Comparison of ENCODE assay signal across 23 cellular contexts in genomic region chr9:35333551-35333950, GRCh38.
DNase-seq lines count a peak whose midpoint lies in the region; ATAC-seq and TF ChIP-seq lines count a peak whose summit lies in the region.
"Had no signal": no experiment of that assay in that cellular context is flagged by ENCODE, and none has a peak within 500 bp of the region (broad histone marks: within the 10 kb centered on the region; RNA-seq: fewer than 3 reads in every experiment).

No MANE protein-coding gene starts in this region.

- H3K4me1 ChIP-seq in SK-N-SH (ENCODE audit: control insufficient read depth in 1 of 2, insufficient read depth in 2 of 2, low read depth in 1 of 2, low read length in 1 of 2): peaks cover 0 to 17% of the 10 kb centered on the region in 2 experiments; a peak in 2 of 4 replicates
- H3K4me1 ChIP-seq: ascending aorta, parathyroid adenoma, tibial nerve had no signal

- 13% methylated on average over 1 of the region's 1 CpG for WGBS in SK-N-SH (ENCODE audit: low lambda C conversion rate)

- H3K27me3 ChIP-seq in SK-N-SH (ENCODE audit: insufficient read depth): no peaks in the 10 kb centered on the region
- H3K27me3 ChIP-seq: ascending aorta, dorsolateral prefrontal cortex, tibial nerve had no signal

- no peak for TF ChIP-seq RAD21 in SK-N-SH (IDR thresholded peaks at IDR 0.05; ENCODE audit: low read length)

- no peaks in the 10 kb centered on the region for H3K9me3 ChIP-seq in SK-N-SH
- H3K9me3 ChIP-seq: ascending aorta, tibial nerve had no signal

- CTCF ChIA-PET in SK-N-SH (lab: Yijun Ruan, JAX): no interaction called here

- peak in 1 of 2 experiments; percentile 44; a peak in 1 of 4 replicates for TF ChIP-seq EP300 in SK-N-SH (IDR thresholded peaks at IDR 0.05; ENCODE audit: borderline replicate concordance in 1 of 2, low read depth in 1 of 2, low read length in 1 of 2)

- no peak overlapping the region for H2AFZ ChIP-seq in SK-N-SH (ENCODE audit: low read depth)
- H2AFZ ChIP-seq: parathyroid adenoma had no signal

- DNase-seq in GM04503 (ENCODE audit: low read depth) (peak; percentile 56), SK-N-SH (no peak), fibroblast of gingiva (ENCODE audit: low read depth) (peak; percentile 80), skeletal muscle cell (ENCODE audit: low read depth) (peak; percentile 52), NCI-H1105 (lab: John Stamatoyannopoulos, UW) (no peak), SHP77 treated with DMSO at 0.1 percent for 48 hours (lab: John Stamatoyannopoulos, UW) (no peak), NCI-H82 treated with DMSO at 0.1 percent for 48 hours (lab: John Stamatoyannopoulos, UW; ENCODE audit: unreplicated experiment) (no peak)
- DNase-seq: activated CD8-positive, alpha-beta memory T cell treated with anti-CD3 and anti-CD28 coated beads, Interleukin-2, amount 10 ng/mL, durations not matched to agents 7 days and 5 days; activated gamma-delta T cell; DMS153; dorsolateral prefrontal cortex; NCI-H1105 treated with DMSO at 0.1 percent for 48 hours; NK-92 treated with Interleukin-12 subunit alpha and Interleukin-12 subunit beta, amount 100 ng/mL, for 24 hours; SHP77 had no signal

- no peak for TF ChIP-seq CTCF in SK-N-SH (IDR thresholded peaks at IDR 0.05)

- no peaks in the 10 kb centered on the region for H3K36me3 ChIP-seq in SK-N-SH (replicated peaks in 1 of 2; ENCODE audit: control insufficient read depth in 1 of 2, insufficient read depth in 2 of 2, low read length in 1 of 2)
- H3K36me3 ChIP-seq: ascending aorta had no signal

- peak overlapping the region; percentile 45 for H3K4me2 ChIP-seq in SK-N-SH
- H3K4me2 ChIP-seq: smooth muscle cell had no signal

- no peaks in the 10 kb centered on the region for H3K79me2 ChIP-seq in SK-N-SH (ENCODE audit: insufficient read depth)
- H3K79me2 ChIP-seq: parathyroid adenoma had no signal

- no peak for ATAC-seq in GM18868 (IDR thresholded peaks at IDR 0.05; ENCODE audit: unreplicated experiment)
- ATAC-seq: activated CD8-positive, alpha-beta memory T cell treated with anti-CD3 and anti-CD28 coated beads, Interleukin-2, amount 10 ng/mL, durations not matched to agents 7 days and 5 days; esophagus mucosa; left lobe of liver; stimulated activated effector memory CD8-positive, alpha-beta T cell treated with anti-CD3 and anti-CD28 coated beads, Interleukin-12 subunit alpha, Interleukin-12 subunit beta, amount 100 ng/mL, for 72 hours had no signal

- peak overlapping the region in 1 of 2 experiments; percentile 77; a peak in 2 of 4 replicates for H3K27ac ChIP-seq in SK-N-SH (ENCODE audit: low read depth in 2 of 2, low read length in 1 of 2)
- H3K27ac ChIP-seq: ascending aorta, C4-2B, dorsolateral prefrontal cortex, parathyroid adenoma, tibial nerve had no signal

- H3K4me3 ChIP-seq in SK-N-SH (ENCODE audit: low read depth in 2 of 2, low read length in 1 of 2) (no peak overlapping the region), skeletal muscle cell (ENCODE audit: low read depth, low read length) (no peak overlapping the region)
- H3K4me3 ChIP-seq: ascending aorta, dorsolateral prefrontal cortex, smooth muscle cell, tibial nerve had no signal

- 0 out of 2 replicates have a peak overlapping the region, but pooled peaks have one; percentile 13 for H3K9ac ChIP-seq in SK-N-SH
- H3K9ac ChIP-seq: parathyroid adenoma had no signal

- POLR2A ChIA-PET in SK-N-SH (lab: Yijun Ruan, JAX): no interaction called here

- no peaks in the 10 kb centered on the region for H3K9me2 ChIP-seq in SK-N-SH

- no peaks in the 10 kb centered on the region for H4K20me1 ChIP-seq in SK-N-SH (ENCODE audit: insufficient read depth)

- peaks cover 33% of the 10 kb centered on the region for H3F3A ChIP-seq in SK-N-SH (replicated peaks; ENCODE audit: insufficient read depth)

TF ChIP-seq in SK-N-SH, 30 proteins besides CTCF, POLR2A, EP300 and RAD21:
- TF ChIP-seq RCOR1 (IDR thresholded peaks at IDR 0.05; ENCODE audit: low read length) (no peak), FOSL2 (IDR thresholded peaks at IDR 0.05; ENCODE audit: borderline replicate concordance, low read depth) (peak; percentile 90), TCF12 (IDR thresholded peaks at IDR 0.05) (peak; percentile 66), TEAD4 (IDR thresholded peaks at IDR 0.05; ENCODE audit: borderline replicate concordance, insufficient read depth) (peak; percentile 46; the same call in 1 of the 2 replicates), PBX3 (IDR thresholded peaks at IDR 0.05) (peak; percentile 50), JUND (IDR thresholded peaks at IDR 0.05) (peak; percentile 78), EZH2phosphoT487 (IDR thresholded peaks at IDR 0.05; ENCODE audit: borderline replicate concordance, low read depth) (no peak)

Comparison
In these comparisons a context has a peak if more than half of its experiments do, and no peak if none do; other contexts are left out.
1. DNase-seq: peak in GM04503 (single experiment), fibroblast of gingiva (single experiment) and skeletal muscle cell (single experiment); none in SK-N-SH (single experiment), NCI-H1105 (single experiment), SHP77 treated with DMSO at 0.1 percent for 48 hours (single experiment) and NCI-H82 treated with DMSO at 0.1 percent for 48 hours (single experiment).